In the genomic region with DNA sequence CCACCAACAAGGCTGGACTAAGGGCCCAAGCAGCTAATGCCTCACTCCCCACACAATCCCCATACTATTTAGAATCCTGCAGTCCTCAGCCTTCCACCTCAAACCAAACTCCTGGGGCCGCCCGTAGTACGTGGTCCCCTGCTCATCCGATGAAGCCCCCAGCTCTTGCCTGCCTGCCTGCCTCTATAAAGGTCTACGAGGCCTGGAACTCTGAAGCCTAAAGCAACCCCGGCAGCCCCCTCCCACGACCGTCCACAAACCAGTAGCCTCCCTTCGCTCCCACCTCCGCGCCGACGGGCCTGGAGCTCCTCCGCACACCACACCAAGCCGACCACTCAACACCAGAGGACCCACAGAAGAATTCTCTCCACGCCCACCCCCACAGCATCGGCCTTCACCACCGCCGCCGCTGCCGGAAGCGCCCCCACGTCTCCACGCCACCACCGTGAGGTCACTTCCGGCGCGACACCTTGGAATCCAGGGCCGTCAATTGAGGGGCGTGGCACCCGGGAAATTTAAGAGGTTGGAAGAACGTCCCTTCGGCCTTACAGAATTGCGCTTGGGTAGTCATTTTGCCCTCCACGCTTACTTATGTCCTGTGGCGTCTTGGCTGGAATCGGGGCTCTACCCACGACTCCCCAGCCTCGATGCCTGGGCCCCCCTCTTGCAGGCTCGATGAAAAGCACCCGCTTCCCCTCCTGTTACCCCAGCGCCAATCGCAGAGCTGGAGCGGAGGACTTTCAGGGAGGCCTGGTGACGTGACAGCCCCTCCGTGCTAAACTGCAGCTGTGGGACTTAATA, we compare ENCODE assay signal across 8 cellular contexts. TPM values are rescaled to one million over a fixed set of nuclear protein-coding genes. Genes with fewer than 3 reads are reported as not detected.
A peak's percentile ranks its signal among the peaks of the same experiment; 100 is the strongest.
DNase-seq lines count a peak whose midpoint lies in the region; ATAC-seq and TF ChIP-seq lines count a peak whose summit lies in the region.

A gene with protein sequence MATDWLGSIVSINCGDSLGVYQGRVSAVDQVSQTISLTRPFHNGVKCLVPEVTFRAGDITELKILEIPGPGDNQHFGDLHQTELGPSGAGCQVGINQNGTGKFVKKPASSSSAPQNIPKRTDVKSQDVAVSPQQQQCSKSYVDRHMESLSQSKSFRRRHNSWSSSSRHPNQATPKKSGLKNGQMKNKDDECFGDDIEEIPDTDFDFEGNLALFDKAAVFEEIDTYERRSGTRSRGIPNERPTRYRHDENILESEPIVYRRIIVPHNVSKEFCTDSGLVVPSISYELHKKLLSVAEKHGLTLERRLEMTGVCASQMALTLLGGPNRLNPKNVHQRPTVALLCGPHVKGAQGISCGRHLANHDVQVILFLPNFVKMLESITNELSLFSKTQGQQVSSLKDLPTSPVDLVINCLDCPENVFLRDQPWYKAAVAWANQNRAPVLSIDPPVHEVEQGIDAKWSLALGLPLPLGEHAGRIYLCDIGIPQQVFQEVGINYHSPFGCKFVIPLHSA (minus strand): TSS at position 428 of the 801 bp plus-strand sequence. CDS start 20,900 bp downstream, outside the sequence.

- DNase-seq in GM06990 (ENCODE audit: extremely low read depth, insufficient read length) (peak; percentile 82), NCI-H1694 treated with DMSO at 0.1 percent for 48 hours (lab: John Stamatoyannopoulos, UW) (peak; percentile 57), T-helper 9 cell (peak; percentile 87), astrocyte of the cerebellum (ENCODE audit: low read depth) (peak; percentile 64), hepatocyte (ENCODE audit: low spot score) (peak; percentile 93), renal cortical epithelial cell (ENCODE audit: low read depth) (peak; percentile 69), aorta (peak; percentile 93 to 96)

- ATAC-seq in HG02678 (IDR thresholded peaks at IDR 0.05; ENCODE audit: unreplicated experiment) (peak; percentile 93), aorta (ENCODE audit: low FRiP score) (peak; percentile 92)

- TF ChIP-seq CTCF in GM06990 (IDR thresholded peaks at IDR 0.05; ENCODE audit: insufficient read depth, low read length, poor library complexity, severe bottlenecking) (no peak), astrocyte of the cerebellum (IDR thresholded peaks at IDR 0.05; ENCODE audit: low read depth, low read length, missing control alignments) (no peak), hepatocyte (IDR thresholded peaks at IDR 0.05; ENCODE audit: poor library complexity) (no peak)

- in situ Hi-C loops in astrocyte of the cerebellum (cut with HindIII; ENCODE audit: low sequenced_read_pairs): no loop called here

- H3K4me3 ChIP-seq in GM06990 (replicated peaks; ENCODE audit: low read depth, low read length) (peak within 1 kb of the TSS; percentile 93), astrocyte of the cerebellum (ENCODE audit: low read depth, low read length) (peak within 1 kb of the TSS; percentile 89), hepatocyte (peak within 1 kb of the TSS; percentile 91), aorta (ENCODE audit: low read length in 2 of 2) (peak within 1 kb of the TSS; percentile 56 to 80)

- H3K4me1 ChIP-seq in hepatocyte (ENCODE audit: insufficient read depth) (peaks cover 13% of the 10 kb centered on the region), aorta (ENCODE audit: control insufficient read depth in 1 of 2, insufficient read depth in 2 of 2, low read length in 2 of 2) (no peaks in the 10 kb centered on the region)

- H3K27ac ChIP-seq in hepatocyte (peak within 1 kb of the TSS; percentile 93), aorta (ENCODE audit: low read depth in 1 of 2, low read length in 2 of 2) (peak within 1 kb of the TSS; percentile 23 to 78)

- WGBS in hepatocyte (ENCODE audit: low lambda C conversion rate, missing lambda C conversion rate): 1% methylated on average over 46 of the region's 46 CpGs
- WGBS in aorta, 2 donors: 0 to 1% methylated on average over 46 of the region's 46 CpGs

- peaks cover 59% of the 10 kb centered on the region for H3K79me2 ChIP-seq in hepatocyte

- H3K9me2 ChIP-seq in hepatocyte (replicated peaks; ENCODE audit: insufficient read depth): no peaks in the 10 kb centered on the region

- H2AFZ ChIP-seq in hepatocyte: peak within 1 kb of the TSS; percentile 94

- no peaks in the 10 kb centered on the region for H4K20me1 ChIP-seq in hepatocyte (ENCODE audit: insufficient read depth, poor library complexity, severe bottlenecking)

- no peaks in the 10 kb centered on the region for H3K27me3 ChIP-seq in GM06990 (replicated peaks; ENCODE audit: control insufficient read depth, insufficient read depth, low read length)
- H3K27me3 ChIP-seq in hepatocyte: no peaks in the 10 kb centered on the region
- H3K27me3 ChIP-seq in aorta (ENCODE audit: control insufficient read depth in 1 of 2, insufficient read depth in 2 of 2, low read length in 1 of 2): no peaks in the 10 kb centered on the region

- intact Hi-C loops in aorta (cut with DNase I): no loop called here

- peak within 1 kb of the TSS; percentile 96 for H3K4me2 ChIP-seq in hepatocyte

- H3K36me3 ChIP-seq in GM06990 (ENCODE audit: control insufficient read depth, insufficient read depth, low read length): no peaks in the 10 kb centered on the region
- H3K36me3 ChIP-seq in hepatocyte (replicated peaks; ENCODE audit: insufficient read depth, low read depth): no peaks in the 10 kb centered on the region
- H3K36me3 ChIP-seq in aorta (ENCODE audit: control insufficient read depth in 1 of 2, insufficient read depth in 2 of 2, low read length in 1 of 2): no peaks in the 10 kb centered on the region

- H3K9me3 ChIP-seq in hepatocyte (ENCODE audit: low read depth) (no peaks in the 10 kb centered on the region), aorta (ENCODE audit: control insufficient read depth, low read length) (no peaks in the 10 kb centered on the region)

RNA-seq across cellular contexts. Expression of the gene that starts here (rescaled TPM):
- total RNA-seq in hepatocyte (11.5 and 15.0 TPM in 2 replicates), renal cortical epithelial cell (5.4 and 16.5 TPM in 2 replicates), aorta (10 to 100 TPM; 30.8 TPM)
- polyA plus RNA-seq in hepatocyte (21.1 and 31.4 TPM in 2 replicates), aorta (10 to 100 TPM; 13.4 to 17.7 TPM)

Comparison
In these comparisons a context has a peak if more than half of its experiments do, and no peak if none do; other contexts are left out.
1. Peak in every context shown above with its lines: DNase-seq, ATAC-seq, H3K4me3 ChIP-seq and H3K27ac ChIP-seq.